10 cellular contexts compared by ENCODE assay signal in the genomic region with DNA sequence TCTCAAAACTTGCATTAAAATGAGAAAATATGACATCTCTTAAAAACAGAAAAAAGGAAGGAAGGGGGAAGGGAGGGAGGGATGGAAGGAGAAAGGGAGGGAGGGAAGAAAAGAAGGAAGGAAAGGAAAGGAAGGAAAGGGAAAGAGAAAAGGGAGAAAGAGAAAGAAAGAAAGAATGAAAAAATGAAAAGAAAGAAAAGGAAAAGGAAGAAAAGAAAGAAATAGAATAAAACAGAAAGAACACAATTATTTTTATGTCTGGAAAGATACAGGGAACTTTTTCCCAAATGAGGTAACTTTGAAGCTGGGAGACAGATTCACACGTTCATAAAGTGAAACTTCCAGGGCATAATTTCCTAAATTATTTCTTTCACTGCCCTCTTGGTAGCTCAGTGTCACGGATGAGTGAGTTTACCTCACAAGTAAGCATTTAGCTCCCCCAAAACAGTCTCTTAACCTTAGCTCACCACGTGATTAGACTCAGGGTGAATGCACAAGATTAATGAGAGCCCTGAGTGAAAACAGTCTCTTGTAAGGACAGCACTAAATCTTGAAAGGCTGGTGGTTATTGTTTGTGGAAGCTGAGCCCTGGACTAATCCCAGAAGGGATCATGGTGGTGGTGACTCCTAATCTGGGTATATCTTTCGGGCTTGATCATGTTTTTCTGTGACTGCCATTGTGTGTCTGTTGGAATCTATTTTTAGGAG.
DNase-seq lines count a peak whose midpoint lies in the region; ATAC-seq, FAIRE-seq and TF ChIP-seq lines count a peak whose summit lies in the region.
"Had no signal": no experiment of that assay in that cellular context is flagged by ENCODE, and none has a peak within 500 bp of the region (broad histone marks: within the 10 kb centered on the region; RNA-seq: fewer than 3 reads in every experiment).

No MANE protein-coding gene starts in this region.

- H3K4me3 Mint-ChIP-seq in WTC11, result no peak overlapping the region
- H3K4me3 Mint-ChIP-seq in stimulated activated naive CD8-positive, alpha-beta T cell treated with anti-CD3 and anti-CD28 coated beads, Interleukin-15, amount 100 ng/mL, for 72 hours, result no peak overlapping the region

- no peak overlapping the region for H4K8ac ChIP-seq in neuronal stem cell (ENCODE audit: low read depth, low read length)

- H4K91ac ChIP-seq in neuronal stem cell (ENCODE audit: low read depth, low read length, poor library complexity), result no peak overlapping the region

- no peak for FAIRE-seq in GM12891 (lab: Jason Lieb, UNC)

- H3K36me3 ChIP-seq in neuronal stem cell (replicated peaks in 1 of 2; ENCODE audit: control insufficient read depth in 2 of 2, insufficient read depth in 2 of 2, low read length in 2 of 2) (no peaks in the 10 kb centered on the region), colonic mucosa (no peaks in the 10 kb centered on the region)

- H3K36me3 Mint-ChIP-seq in WTC11, result no peaks in the 10 kb centered on the region

- CTCF ChIA-PET in WTC11 (lab: Charles Lee), result no interaction called here

- H3K9me3 Mint-ChIP-seq in WTC11, result no peaks in the 10 kb centered on the region
- no peaks in the 10 kb centered on the region for H3K9me3 Mint-ChIP-seq in stimulated activated naive CD8-positive, alpha-beta T cell treated with anti-CD3 and anti-CD28 coated beads, Interleukin-15, amount 100 ng/mL, for 72 hours

- no peak overlapping the region for H3K4ac ChIP-seq in neuronal stem cell (ENCODE audit: low read length)

- no peak overlapping the region for H3K27ac Mint-ChIP-seq in WTC11
- H3K27ac Mint-ChIP-seq in stimulated activated naive CD8-positive, alpha-beta T cell treated with anti-CD3 and anti-CD28 coated beads, Interleukin-15, amount 100 ng/mL, for 72 hours, result no peak overlapping the region

- H3K18ac ChIP-seq in neuronal stem cell (ENCODE audit: low read length), result no peak overlapping the region

- H3K9ac ChIP-seq in neuronal stem cell (ENCODE audit: low read depth, low read length, poor library complexity) (no peak overlapping the region), colonic mucosa (ENCODE audit: low read depth in 2 of 2, low read length in 2 of 2) (no peak overlapping the region)

- H3K4me2 ChIP-seq in neuronal stem cell (ENCODE audit: insufficient read depth, low read length, poor library complexity, severe bottlenecking), result no peak overlapping the region

- H2BK5ac ChIP-seq in neuronal stem cell (ENCODE audit: low read length), result no peak overlapping the region

- H3K27me3 ChIP-seq in neuronal stem cell (ENCODE audit: control insufficient read depth in 3 of 3, insufficient read depth in 3 of 3, low read depth in 1 of 3, low read length in 3 of 3) (no peaks in the 10 kb centered on the region), colonic mucosa (no peaks in the 10 kb centered on the region)

- no peak for TF ChIP-seq CTCF in WTC11 (IDR thresholded peaks at IDR 0.05)
- TF ChIP-seq CTCF in colonic mucosa (IDR thresholded peaks at IDR 0.05), result no peak

- H3K9me3 ChIP-seq in neuronal stem cell (replicated peaks in 1 of 2; ENCODE audit: control insufficient read depth in 2 of 2, insufficient read depth in 1 of 2, low read depth in 1 of 2, low read length in 2 of 2) (peaks cover 0 to 8% of the 10 kb centered on the region in 2 donors), colonic mucosa (no peaks in the 10 kb centered on the region)

- H2AFZ ChIP-seq in neuronal stem cell (ENCODE audit: low read length), result peak overlapping the region; percentile 75

- no peak overlapping the region for H2BK120ac ChIP-seq in neuronal stem cell (ENCODE audit: low read depth, low read length)

- no peak for TF ChIP-seq POLR2A in GM12891 (IDR thresholded peaks at IDR 0.05; ENCODE audit: low read depth, low read length)

- H3K79me1 ChIP-seq in neuronal stem cell (ENCODE audit: low read depth, low read length), result no peaks in the 10 kb centered on the region

- H3K4me1 ChIP-seq in neuronal stem cell (ENCODE audit: control insufficient read depth in 2 of 2, insufficient read depth in 1 of 2, low read depth in 1 of 2, low read length in 2 of 2) (peaks cover 6 to 8% of the 10 kb centered on the region in 2 donors), colonic mucosa (no peaks in the 10 kb centered on the region)

- H3K4me3 ChIP-seq in neuronal stem cell (ENCODE audit: low read length in 2 of 2) (no peak overlapping the region), colonic mucosa (no peak overlapping the region)

- WGBS in neuronal stem cell (ENCODE audit: extremely low coverage in 2 of 2, insufficient read length in 2 of 2, insufficient replicate concordance in 1 of 2), 2 donors, result no CpG with 5 or more reads among the region's 4 CpGs

- no peak overlapping the region for H3K23ac ChIP-seq in neuronal stem cell (ENCODE audit: low read depth, low read length, poor library complexity)

- H2BK12ac ChIP-seq in neuronal stem cell (ENCODE audit: low read length), result no peak overlapping the region

- H2BK15ac ChIP-seq in neuronal stem cell (ENCODE audit: low read length), result no peak overlapping the region

- H2AK5ac ChIP-seq in neuronal stem cell (ENCODE audit: low read depth, low read length), result no peak overlapping the region

- POLR2A ChIA-PET in WTC11 (lab: Charles Lee), result no interaction called here

- DNase-seq in GM12891 (ENCODE audit: insufficient read length, low spot score), result no peak
- DNase-seq in WTC11 (ENCODE audit: low spot score), result no peak
- DNase-seq in neuronal stem cell (ENCODE audit: low spot score), result peak; percentile 74
- DNase-seq in stimulated activated naive CD8-positive, alpha-beta T cell treated with anti-CD3 and anti-CD28 coated beads, Interleukin-15, amount 100 ng/mL, for 72 hours, result no peak
- no peak for DNase-seq in cerebellar nuclear complex (lab: John Stamatoyannopoulos, UW)
- DNase-seq in colonic mucosa, result no peak
- no peak for DNase-seq in activated CD4-positive, alpha-beta T cell treated with anti-CD3 and anti-CD28 coated beads for 1 hour
- DNase-seq: KG1, SHP77 had no signal

- H3K27me3 Mint-ChIP-seq in WTC11 (ENCODE audit: low read depth), result no peaks in the 10 kb centered on the region
- no peaks in the 10 kb centered on the region for H3K27me3 Mint-ChIP-seq in stimulated activated naive CD8-positive, alpha-beta T cell treated with anti-CD3 and anti-CD28 coated beads, Interleukin-15, amount 100 ng/mL, for 72 hours

- peaks cover 34% of the 10 kb centered on the region for H3K4me1 Mint-ChIP-seq in WTC11
- no peaks in the 10 kb centered on the region for H3K4me1 Mint-ChIP-seq in stimulated activated naive CD8-positive, alpha-beta T cell treated with anti-CD3 and anti-CD28 coated beads, Interleukin-15, amount 100 ng/mL, for 72 hours

- H3K14ac ChIP-seq in neuronal stem cell (ENCODE audit: low read length), result no peak overlapping the region

- intact Hi-C loops in colonic mucosa (cut with DNase I), result no loop called here

- H3K27ac ChIP-seq in neuronal stem cell (replicated peaks; ENCODE audit: low read length) (no peak overlapping the region), colonic mucosa (no peak overlapping the region)

- ATAC-seq in HG02885 (IDR thresholded peaks at IDR 0.05; ENCODE audit: poor library complexity, unreplicated experiment) (peak; percentile 71), WTC11 (no peak)
- ATAC-seq in stimulated activated naive CD8-positive, alpha-beta T cell treated with anti-CD3 and anti-CD28 coated beads, Interleukin-15, amount 100 ng/mL, for 72 hours, result no peak

TF ChIP-seq in GM12891, 5 proteins besides CTCF, POLR2A, EP300 and RAD21:
- TF ChIP-seq PAX5 (IDR thresholded peaks at IDR 0.05; ENCODE audit: insufficient read depth, low read length, severe bottlenecking), result peak; percentile 75
- no peak for TF ChIP-seq POLR2AphosphoS5 (IDR thresholded peaks at IDR 0.05; ENCODE audit: low read depth, low read length)
TF ChIP-seq in GM12891: peak in this region for 1.

TF ChIP-seq in WTC11, 78 proteins besides CTCF, POLR2A, EP300 and RAD21:
- TF ChIP-seq, protein P1, sequence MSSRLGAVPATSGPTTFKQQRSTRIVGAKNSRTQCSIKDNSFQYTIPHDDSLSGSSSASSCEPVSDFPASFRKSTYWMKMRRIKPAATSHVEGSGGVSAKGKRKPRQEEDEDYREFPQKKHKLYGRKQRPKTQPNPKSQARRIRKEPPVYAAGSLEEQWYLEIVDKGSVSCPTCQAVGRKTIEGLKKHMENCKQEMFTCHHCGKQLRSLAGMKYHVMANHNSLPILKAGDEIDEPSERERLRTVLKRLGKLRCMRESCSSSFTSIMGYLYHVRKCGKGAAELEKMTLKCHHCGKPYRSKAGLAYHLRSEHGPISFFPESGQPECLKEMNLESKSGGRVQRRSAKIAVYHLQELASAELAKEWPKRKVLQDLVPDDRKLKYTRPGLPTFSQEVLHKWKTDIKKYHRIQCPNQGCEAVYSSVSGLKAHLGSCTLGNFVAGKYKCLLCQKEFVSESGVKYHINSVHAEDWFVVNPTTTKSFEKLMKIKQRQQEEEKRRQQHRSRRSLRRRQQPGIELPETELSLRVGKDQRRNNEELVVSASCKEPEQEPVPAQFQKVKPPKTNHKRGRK (CRISPR knock-in tag; IDR thresholded peaks at IDR 0.05; ENCODE audit: borderline replicate concordance), result peak; percentile 76; the same call in 1 of the 2 replicates
- TF ChIP-seq EMX1 (CRISPR knock-in tag; IDR thresholded peaks at IDR 0.05), result no peak
